Comparison of ENCODE assay signal across 1 cellular context in the genomic region with DNA sequence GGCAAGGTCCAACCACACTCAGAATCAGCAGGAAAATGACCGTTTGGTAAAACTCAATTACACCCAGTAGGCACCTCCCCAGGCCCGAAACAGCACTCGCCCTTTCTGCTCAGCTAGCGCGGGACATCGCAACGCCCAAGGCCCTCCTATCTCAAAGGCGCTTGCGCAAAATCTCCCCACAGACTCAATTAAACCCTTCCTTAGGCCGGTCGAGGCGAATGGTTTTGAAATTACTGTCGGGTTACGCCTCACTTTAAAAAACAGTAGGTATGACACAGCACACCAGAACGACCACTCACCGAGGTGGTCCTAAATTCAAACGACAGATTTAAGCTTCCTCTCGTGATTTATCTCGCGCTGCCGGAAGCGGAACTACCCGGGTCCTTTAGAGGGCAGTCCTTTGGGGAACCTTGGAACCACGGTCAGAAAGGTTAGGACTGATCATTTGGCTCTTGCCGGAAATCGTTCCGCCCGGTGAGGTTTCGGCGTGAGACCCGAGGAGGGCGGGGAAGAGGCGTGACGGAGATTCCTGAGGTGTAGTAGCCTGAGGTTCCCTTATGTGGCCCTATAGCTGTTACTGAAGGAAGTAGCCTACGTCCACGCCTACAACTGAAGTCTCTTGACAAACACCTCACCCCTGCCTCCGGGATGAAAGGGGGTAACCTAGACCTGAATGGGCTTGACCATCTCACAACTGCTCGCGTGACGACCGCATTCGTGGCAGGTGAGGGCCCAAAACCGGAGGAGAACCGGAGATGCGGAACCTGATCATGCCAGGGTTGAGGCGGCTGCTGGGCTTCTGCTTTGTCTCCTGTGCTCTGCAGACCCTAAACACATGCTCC.
TF ChIP-seq lines count a peak whose summit lies in the region.

GIN1 (minus strand) TSS at position 374 of the 842 bp plus-strand sequence. CDS start 11,431 bp downstream, outside the sequence.
PPIP5K2 (plus strand) TSS at position 537 of the 842 bp plus-strand sequence. CDS start 9,289 bp downstream, outside the sequence.

TF ChIP-seq in HepG2, 621 proteins besides CTCF, POLR2A, EP300 and RAD21 (continued from another document and continues in another):
- TF ChIP-seq, protein P1, sequence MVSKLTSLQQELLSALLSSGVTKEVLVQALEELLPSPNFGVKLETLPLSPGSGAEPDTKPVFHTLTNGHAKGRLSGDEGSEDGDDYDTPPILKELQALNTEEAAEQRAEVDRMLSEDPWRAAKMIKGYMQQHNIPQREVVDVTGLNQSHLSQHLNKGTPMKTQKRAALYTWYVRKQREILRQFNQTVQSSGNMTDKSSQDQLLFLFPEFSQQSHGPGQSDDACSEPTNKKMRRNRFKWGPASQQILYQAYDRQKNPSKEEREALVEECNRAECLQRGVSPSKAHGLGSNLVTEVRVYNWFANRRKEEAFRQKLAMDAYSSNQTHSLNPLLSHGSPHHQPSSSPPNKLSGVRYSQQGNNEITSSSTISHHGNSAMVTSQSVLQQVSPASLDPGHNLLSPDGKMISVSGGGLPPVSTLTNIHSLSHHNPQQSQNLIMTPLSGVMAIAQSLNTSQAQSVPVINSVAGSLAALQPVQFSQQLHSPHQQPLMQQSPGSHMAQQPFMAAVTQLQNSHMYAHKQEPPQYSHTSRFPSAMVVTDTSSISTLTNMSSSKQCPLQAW (CRISPR knock-in tag; IDR thresholded peaks at IDR 0.05), result peak; percentile 72
- TF ChIP-seq, protein P2, sequence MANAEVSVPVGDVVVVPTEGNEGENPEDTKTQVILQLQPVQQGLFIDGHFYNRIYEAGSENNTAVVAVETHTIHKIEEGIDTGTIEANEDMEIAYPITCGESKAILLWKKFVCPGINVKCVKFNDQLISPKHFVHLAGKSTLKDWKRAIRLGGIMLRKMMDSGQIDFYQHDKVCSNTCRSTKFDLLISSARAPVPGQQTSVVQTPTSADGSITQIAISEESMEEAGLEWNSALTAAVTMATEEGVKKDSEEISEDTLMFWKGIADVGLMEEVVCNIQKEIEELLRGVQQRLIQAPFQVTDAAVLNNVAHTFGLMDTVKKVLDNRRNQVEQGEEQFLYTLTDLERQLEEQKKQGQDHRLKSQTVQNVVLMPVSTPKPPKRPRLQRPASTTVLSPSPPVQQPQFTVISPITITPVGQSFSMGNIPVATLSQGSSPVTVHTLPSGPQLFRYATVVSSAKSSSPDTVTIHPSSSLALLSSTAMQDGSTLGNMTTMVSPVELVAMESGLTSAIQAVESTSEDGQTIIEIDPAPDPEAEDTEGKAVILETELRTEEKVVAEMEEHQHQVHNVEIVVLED (CRISPR knock-in tag; IDR thresholded peaks at IDR 0.05; ENCODE audit: borderline replicate concordance), result peak; percentile 80
- TF ChIP-seq POGK (CRISPR knock-in tag; conservative IDR thresholded peaks at IDR 0.05) (0 out of 2 replicates have a peak, but pooled peaks have one; percentile 22), BCLAF1 (IDR thresholded peaks at IDR 0.05) (no peak), ZNF563 (CRISPR knock-in tag; IDR thresholded peaks at IDR 0.05) (peak; percentile 76), RBFOX2 (IDR thresholded peaks at IDR 0.05; ENCODE audit: low read depth, low read length) (peak; percentile 76), ZFP90 (CRISPR knock-in tag; IDR thresholded peaks at IDR 0.05; ENCODE audit: borderline replicate concordance) (peak; percentile 66; the same call in 1 of the 2 replicates), MTF1 (CRISPR knock-in tag; IDR thresholded peaks at IDR 0.05) (no peak), TFDP2 (CRISPR knock-in tag; IDR thresholded peaks at IDR 0.05) (peak; percentile 50), TGIF2 (CRISPR knock-in tag; IDR thresholded peaks at IDR 0.05) (peak; percentile 67; the same call in 1 of the 2 replicates), SUZ12 (IDR thresholded peaks at IDR 0.05; ENCODE audit: low read depth, low read length) (no peak), ZNF12 (CRISPR knock-in tag; IDR thresholded peaks at IDR 0.05) (no peak; the same call in 1 of the 2 replicates), SOX5 (CRISPR knock-in tag; IDR thresholded peaks at IDR 0.05; ENCODE audit: borderline replicate concordance) (peak; percentile 56; the same call in 1 of the 2 replicates), NPAS2 (CRISPR knock-in tag; IDR thresholded peaks at IDR 0.05; ENCODE audit: borderline replicate concordance) (no peak), ZNF512 (CRISPR knock-in tag; IDR thresholded peaks at IDR 0.05) (no peak), ZSCAN5A (CRISPR knock-in tag; IDR thresholded peaks at IDR 0.05; ENCODE audit: borderline replicate concordance) (peak; percentile 98; the same call in 1 of the 2 replicates), ELF1 (CRISPR knock-in tag; IDR thresholded peaks at IDR 0.05) (peak; percentile 90), ZBTB3 (CRISPR knock-in tag; IDR thresholded peaks at IDR 0.05; ENCODE audit: borderline replicate concordance, low read depth) (0 out of 2 replicates have a peak, but pooled peaks have one; percentile 27), CC2D1A (CRISPR knock-in tag; IDR thresholded peaks at IDR 0.05) (no peak), ARNTL (CRISPR knock-in tag; IDR thresholded peaks at IDR 0.05) (0 out of 2 replicates have a peak, but pooled peaks have one; percentile 42), CHCHD3 (CRISPR knock-in tag; IDR thresholded peaks at IDR 0.05) (no peak), PRPF4 (IDR thresholded peaks at IDR 0.05; ENCODE audit: low read depth, low read length, poor library complexity, severe bottlenecking) (no peak), ZNF121 (CRISPR knock-in tag; IDR thresholded peaks at IDR 0.05) (0 out of 2 replicates have a peak, but pooled peaks have one; percentile 5), CCAR2 (optimal IDR thresholded peaks at IDR 0.05; ENCODE audit: low read depth, low read length) (peak; percentile 84), TBX3 (IDR thresholded peaks at IDR 0.05; ENCODE audit: borderline replicate concordance) (peak; percentile 37; the same call in 1 of the 2 replicates), DPF2 (CRISPR knock-in tag; IDR thresholded peaks at IDR 0.05; ENCODE audit: borderline replicate concordance, low read depth) (no peak), REPIN1 (CRISPR knock-in tag; IDR thresholded peaks at IDR 0.05; ENCODE audit: borderline replicate concordance, low read depth) (peak; percentile 98), ZFAT (CRISPR knock-in tag; conservative IDR thresholded peaks at IDR 0.05) (peak; percentile 54; the same call in 1 of the 2 replicates), CREBL2 (CRISPR knock-in tag; IDR thresholded peaks at IDR 0.05; ENCODE audit: borderline replicate concordance) (no peak), KLF12 (CRISPR knock-in tag; IDR thresholded peaks at IDR 0.05; ENCODE audit: borderline replicate concordance) (peak; percentile 81), CHD4 (IDR thresholded peaks at IDR 0.05; ENCODE audit: borderline replicate concordance, low read length) (no peak), REXO4 (CRISPR knock-in tag; IDR thresholded peaks at IDR 0.05; ENCODE audit: borderline replicate concordance) (no peak)
- TF ChIP-seq, protein P3, sequence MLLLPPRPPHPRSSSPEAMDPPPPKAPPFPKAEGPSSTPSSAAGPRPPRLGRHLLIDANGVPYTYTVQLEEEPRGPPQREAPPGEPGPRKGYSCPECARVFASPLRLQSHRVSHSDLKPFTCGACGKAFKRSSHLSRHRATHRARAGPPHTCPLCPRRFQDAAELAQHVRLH (CRISPR knock-in tag; IDR thresholded peaks at IDR 0.05; ENCODE audit: borderline replicate concordance, low read depth), result peak; percentile 90; the same call in 1 of the 2 replicates
- TF ChIP-seq, protein P4, sequence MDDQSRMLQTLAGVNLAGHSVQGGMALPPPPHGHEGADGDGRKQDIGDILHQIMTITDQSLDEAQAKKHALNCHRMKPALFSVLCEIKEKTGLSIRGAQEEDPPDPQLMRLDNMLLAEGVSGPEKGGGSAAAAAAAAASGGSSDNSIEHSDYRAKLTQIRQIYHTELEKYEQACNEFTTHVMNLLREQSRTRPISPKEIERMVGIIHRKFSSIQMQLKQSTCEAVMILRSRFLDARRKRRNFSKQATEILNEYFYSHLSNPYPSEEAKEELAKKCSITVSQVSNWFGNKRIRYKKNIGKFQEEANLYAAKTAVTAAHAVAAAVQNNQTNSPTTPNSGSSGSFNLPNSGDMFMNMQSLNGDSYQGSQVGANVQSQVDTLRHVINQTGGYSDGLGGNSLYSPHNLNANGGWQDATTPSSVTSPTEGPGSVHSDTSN (CRISPR knock-in tag; IDR thresholded peaks at IDR 0.05; ENCODE audit: borderline replicate concordance), result no peak
- TF ChIP-seq, protein P5, sequence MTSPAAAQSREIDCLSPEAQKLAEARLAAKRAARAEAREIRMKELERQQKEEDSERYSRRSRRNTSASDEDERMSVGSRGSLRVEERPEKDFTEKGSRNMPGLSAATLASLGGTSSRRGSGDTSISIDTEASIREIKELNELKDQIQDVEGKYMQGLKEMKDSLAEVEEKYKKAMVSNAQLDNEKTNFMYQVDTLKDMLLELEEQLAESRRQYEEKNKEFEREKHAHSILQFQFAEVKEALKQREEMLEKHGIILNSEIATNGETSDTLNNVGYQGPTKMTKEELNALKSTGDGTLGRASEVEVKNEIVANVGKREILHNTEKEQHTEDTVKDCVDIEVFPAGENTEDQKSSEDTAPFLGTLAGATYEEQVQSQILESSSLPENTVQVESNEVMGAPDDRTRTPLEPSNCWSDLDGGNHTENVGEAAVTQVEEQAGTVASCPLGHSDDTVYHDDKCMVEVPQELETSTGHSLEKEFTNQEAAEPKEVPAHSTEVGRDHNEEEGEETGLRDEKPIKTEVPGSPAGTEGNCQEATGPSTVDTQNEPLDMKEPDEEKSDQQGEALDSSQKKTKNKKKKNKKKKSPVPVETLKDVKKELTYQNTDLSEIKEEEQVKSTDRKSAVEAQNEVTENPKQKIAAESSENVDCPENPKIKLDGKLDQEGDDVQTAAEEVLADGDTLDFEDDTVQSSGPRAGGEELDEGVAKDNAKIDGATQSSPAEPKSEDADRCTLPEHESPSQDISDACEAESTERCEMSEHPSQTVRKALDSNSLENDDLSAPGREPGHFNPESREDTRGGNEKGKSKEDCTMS (CRISPR knock-in tag; conservative IDR thresholded peaks at IDR 0.05), result no peak
